In genomic region chr5:41406944-41407343, GRCh38 we compare ENCODE assay signal across 19 cellular contexts.
DNase-seq lines count a peak whose midpoint lies in the region; ATAC-seq, FAIRE-seq and TF ChIP-seq lines count a peak whose summit lies in the region.
"Had no signal": no experiment of that assay in that cellular context is flagged by ENCODE, and none has a peak within 500 bp of the region (broad histone marks: within the 10 kb centered on the region; RNA-seq: fewer than 3 reads in every experiment).

No MANE protein-coding gene starts in this region.

- TF ChIP-seq POLR2A in transverse colon (IDR thresholded peaks at IDR 0.05) = no peak

- FAIRE-seq in islet of Langerhans (lab: Jason Lieb, UNC) = peak; percentile 47
- FAIRE-seq: H1, K562 had no signal

- no peak overlapping the region for H3K9ac ChIP-seq in HUES48 (ENCODE audit: low read depth, low read length)

- H3K27me3 ChIP-seq in left ventricle myocardium inferior (ENCODE audit: low read depth) (no peaks in the 10 kb centered on the region), HUES48 (ENCODE audit: control insufficient read depth, insufficient read depth, low read length) (no peaks in the 10 kb centered on the region), transverse colon (no peaks in the 10 kb centered on the region)

- H3K4me3 ChIP-seq in left ventricle myocardium inferior = no peak overlapping the region
- H3K4me3 ChIP-seq in HUES48 (ENCODE audit: low read depth, low read length) = no peak overlapping the region
- no peak overlapping the region for H3K4me3 ChIP-seq in transverse colon
- H3K4me3 ChIP-seq: K562 had no signal

- no peak for DNase-seq in left ventricle myocardium inferior
- DNase-seq in left ventricle myocardium superior = no peak
- DNase-seq in transverse colon = no peak
- DNase-seq: CD4-positive, CD25-positive, alpha-beta regulatory T cell; DMS79 treated with DMSO at 0.1 percent for 48 hours; NCI-H1105; NCI-H146; NCI-H2029; NCI-H2227 treated with DMSO at 0.1 percent for 48 hours; NCI-H510A; NCI-H748 treated with DMSO at 0.1 percent for 48 hours had no signal

- intact Hi-C loops in left ventricle myocardium inferior (cut with micrococcal nuclease) = no loop called here
- intact Hi-C loops in left ventricle myocardium superior (cut with micrococcal nuclease) = no loop called here
- intact Hi-C loops in transverse colon (cut with DNase I; ENCODE audit: low total_unique reads) = no loop called here

- H3K36me3 ChIP-seq in left ventricle myocardium inferior = no peaks in the 10 kb centered on the region
- H3K36me3 ChIP-seq in HUES48 (ENCODE audit: control insufficient read depth, insufficient read depth, low read length) = no peaks in the 10 kb centered on the region
- no peaks in the 10 kb centered on the region for H3K36me3 ChIP-seq in transverse colon

- TF ChIP-seq CTCF in left ventricle myocardium inferior (IDR thresholded peaks at IDR 0.05; ENCODE audit: borderline replicate concordance) = no peak
- TF ChIP-seq CTCF in transverse colon (IDR thresholded peaks at IDR 0.05) = no peak

- ATAC-seq in left ventricle myocardium superior (no peak), HG03469 (IDR thresholded peaks at IDR 0.05; ENCODE audit: unreplicated experiment) (no peak), HG02981 (IDR thresholded peaks at IDR 0.05; ENCODE audit: unreplicated experiment) (no peak)
- ATAC-seq: HCT116, K562, SK-N-SH treated with all-trans-retinoic acid at 6 μM for 48 hours had no signal

- H3K27ac ChIP-seq in left ventricle myocardium inferior (replicated peaks) (peak overlapping the region; percentile 86), HUES48 (ENCODE audit: low read depth, low read length) (peak overlapping the region; percentile 42), transverse colon (peak overlapping the region in 3 of 4 donors; percentile 11 to 55 (median 43))

- peaks cover 58% of the 10 kb centered on the region for H3K4me1 ChIP-seq in left ventricle myocardium inferior
- peaks cover 5% of the 10 kb centered on the region; the same call in 1 of the 2 replicates for H3K4me1 ChIP-seq in HUES48 (ENCODE audit: control insufficient read depth, insufficient read depth, low read length)
- peaks cover 0 to 20% (median 2%) of the 10 kb centered on the region in 4 donors for H3K4me1 ChIP-seq in transverse colon

- H3K9me3 ChIP-seq in left ventricle myocardium inferior (replicated peaks) (no peaks in the 10 kb centered on the region), HUES48 (ENCODE audit: control insufficient read depth, insufficient read depth, low read length) (no peaks in the 10 kb centered on the region), transverse colon (no peaks in the 10 kb centered on the region)

- TF ChIP-seq EP300 in transverse colon (IDR thresholded peaks at IDR 0.05; ENCODE audit: low read depth) = no peak

- in situ Hi-C loops in transverse colon (cut with MboI; ENCODE audit: low pct_ligation_motif_present in 1 of 4, low pct_unique_long_range_greater_than_20kb in 1 of 4, low sequenced_read_pairs in 3 of 4) = no loop called here
